In genomic region chr17:17264430-17264829, GRCh38 we compare ENCODE assay signal across 17 cellular contexts. TPM values are rescaled to one million over a fixed set of nuclear protein-coding genes. Genes with fewer than 3 reads are reported as not detected.
DNase-seq lines count a peak whose midpoint lies in the region; ATAC-seq and TF ChIP-seq lines count a peak whose summit lies in the region.
"Had no signal": no experiment of that assay in that cellular context is flagged by ENCODE, and none has a peak within 500 bp of the region (broad histone marks: within the 10 kb centered on the region; RNA-seq: fewer than 3 reads in every experiment).

No MANE protein-coding gene starts in this region.

- H3K27me3 Mint-ChIP-seq in activated T-cell treated with anti-CD3 and anti-CD28 coated beads, Interleukin-2, amount 50 U/mL, for 72 hours (ENCODE audit: low read depth) = no peaks in the 10 kb centered on the region

- peaks cover 6 to 30% of the 10 kb centered on the region in 2 donors for H3K36me3 Mint-ChIP-seq in activated T-cell treated with anti-CD3 and anti-CD28 coated beads, Interleukin-2, amount 50 U/mL, for 72 hours (ENCODE audit: insufficient read depth in 2 of 2)

- H3K27ac Mint-ChIP-seq in activated T-cell treated with anti-CD3 and anti-CD28 coated beads, Interleukin-2, amount 50 U/mL, for 72 hours = peak overlapping the region; percentile 54

- no peak for TF ChIP-seq CTCF in RWPE1 (conservative IDR thresholded peaks at IDR 0.05; ENCODE audit: low read depth)

- H3K9me3 Mint-ChIP-seq in activated T-cell treated with anti-CD3 and anti-CD28 coated beads, Interleukin-2, amount 50 U/mL, for 72 hours = no peaks in the 10 kb centered on the region
- H3K9me3 Mint-ChIP-seq: H9 had no signal

- H3K27ac ChIP-seq in RWPE1 = no peak overlapping the region
- H3K27ac ChIP-seq: C4-2B, SJSA1 had no signal

- CTCF ChIA-PET in RWPE1 (lab: Yijun Ruan, JAX) = interaction anchor here (0.7 kb wide), 1 partner anchor 9 kb away, joined by 4 read pairs; no protein-coding TSS in a partner anchor

- no peak for ATAC-seq in activated T-cell treated with anti-CD3 and anti-CD28 coated beads, Interleukin-2, amount 50 U/mL, for 72 hours (replicated peaks in 1 of 2)
- no peak for ATAC-seq in HG03565 (IDR thresholded peaks at IDR 0.05; ENCODE audit: unreplicated experiment)
- ATAC-seq: PC-3 had no signal

- H3K4me1 Mint-ChIP-seq in activated T-cell treated with anti-CD3 and anti-CD28 coated beads, Interleukin-2, amount 50 U/mL, for 72 hours (ENCODE audit: low read depth) = no peaks in the 10 kb centered on the region

- no peak for DNase-seq in activated T-cell treated with anti-CD3 and anti-CD28 coated beads, Interleukin-2, amount 50 U/mL, for 72 hours
- no peak for DNase-seq in activated T-cell treated with anti-CD3 and anti-CD28 coated beads, Interleukin-2, amount 50 U/mL, for 48 hours
- DNase-seq in NCI-H2029 treated with DMSO at 0.1 percent for 48 hours (lab: John Stamatoyannopoulos, UW) (peak; percentile 56), NCI-H526 treated with DMSO at 0.1 percent for 48 hours (lab: John Stamatoyannopoulos, UW) (peak; percentile 1), RWPE1 (ENCODE audit: low spot score) (no peak)
- no peak for DNase-seq in activated naive CD4-positive, alpha-beta T cell treated with Interleukin-2 at 50 U/mL for 16 hours
- DNase-seq: EL, H9, IMR-90, Kasumi-1, MM.1S, NCI-H1092 treated with DMSO at 0.1 percent for 48 hours, NCI-H226, PC-3 had no signal

- POLR2A ChIA-PET in RWPE1 (lab: Yijun Ruan, JAX; ENCODE audit: low non-redundant PET) = no interaction called here

- H3K4me3 Mint-ChIP-seq in activated T-cell treated with anti-CD3 and anti-CD28 coated beads, Interleukin-2, amount 50 U/mL, for 72 hours = no peak overlapping the region
- H3K4me3 Mint-ChIP-seq: H9 had no signal

RNA-seq across cellular contexts. Expression of gene COPS3, which starts 16.6 kb away (rescaled TPM):
- 10 to 100 TPM; 77.7 to 89.0 TPM for total RNA-seq in activated T-cell treated with anti-CD3 and anti-CD28 coated beads, Interleukin-2, amount 50 U/mL, for 72 hours

RNA-seq across cellular contexts. Expression of gene FLCN, which starts 27.5 kb away (rescaled TPM):
- 10 to 100 TPM; 27.3 to 29.2 TPM for total RNA-seq in activated T-cell treated with anti-CD3 and anti-CD28 coated beads, Interleukin-2, amount 50 U/mL, for 72 hours

RNA-seq across cellular contexts. Expression of gene NT5M, which starts 38.7 kb away (rescaled TPM):
- 10 to 100 TPM in 1 of 2 donors, 1 to 10 TPM in 1; 8.7 to 11.0 TPM for total RNA-seq in activated T-cell treated with anti-CD3 and anti-CD28 coated beads, Interleukin-2, amount 50 U/mL, for 72 hours

RNA-seq across cellular contexts. Expression of gene PLD6, which starts 58.3 kb away (rescaled TPM):
- 1 to 10 TPM; 6.8 to 8.0 TPM for total RNA-seq in activated T-cell treated with anti-CD3 and anti-CD28 coated beads, Interleukin-2, amount 50 U/mL, for 72 hours

Comparison
In these comparisons a context has a peak if more than half of its experiments do, and no peak if none do; other contexts are left out.
1. DNase-seq: peak in NCI-H2029 treated with DMSO at 0.1 percent for 48 hours (single experiment) and NCI-H526 treated with DMSO at 0.1 percent for 48 hours (single experiment); none in activated T-cell treated with anti-CD3 and anti-CD28 coated beads, Interleukin-2, amount 50 U/mL, for 72 hours (0 of 2), activated T-cell treated with anti-CD3 and anti-CD28 coated beads, Interleukin-2, amount 50 U/mL, for 48 hours (0 of 2), RWPE1 (single experiment) and activated naive CD4-positive, alpha-beta T cell treated with Interleukin-2 at 50 U/mL for 16 hours (single experiment).